9 cellular contexts compared by ENCODE assay signal in genomic region chr12:112096070-112096469, GRCh38. TPM values are rescaled to one million over a fixed set of nuclear protein-coding genes. Genes with fewer than 3 reads are reported as not detected.
A peak's percentile ranks its signal among the peaks of the same experiment; 100 is the strongest.
DNase-seq lines count a peak whose midpoint lies in the region; ATAC-seq, FAIRE-seq and TF ChIP-seq lines count a peak whose summit lies in the region.
"Had no signal": no experiment of that assay in that cellular context is flagged by ENCODE, and none has a peak within 500 bp of the region (broad histone marks: within the 10 kb centered on the region; RNA-seq: fewer than 3 reads in every experiment).

No MANE protein-coding gene starts in this region.

- no peak overlapping the region for H2BK15ac ChIP-seq in mesendoderm (replicated peaks; ENCODE audit: low read depth)

- no peak; a peak in 1 of 4 replicates for TF ChIP-seq EP300 in GM12878 (IDR thresholded peaks at IDR 0.05; ENCODE audit: borderline replicate concordance in 1 of 2, control insufficient read depth in 1 of 2, low read depth in 2 of 2, low read length in 2 of 2)

- H3K56ac ChIP-seq in mesendoderm (ENCODE audit: low read length): no peak overlapping the region

- H3K27ac ChIP-seq in 22Rv1 (peak overlapping the region; percentile 41), GM12878 (ENCODE audit: control insufficient read depth, insufficient read depth) (peak overlapping the region; percentile 75), mesendoderm (ENCODE audit: low read depth, low read length) (no peak overlapping the region)

- H3K4ac ChIP-seq in mesendoderm (ENCODE audit: low read depth, low read length): no peak overlapping the region

- BruUV-seq in GM12878 (replicated peaks; lab: Mats Ljungman, UMichigan): no TSS peak

- H3K9ac ChIP-seq in GM12878 (ENCODE audit: control insufficient read depth, insufficient read depth, low read length) (0 out of 2 replicates have a peak overlapping the region, but pooled peaks have one; percentile 8), mesendoderm (ENCODE audit: low read length) (no peak overlapping the region)

- in situ Hi-C loops in GM12878 (cut with MboI): no loop called here

- CTCF ChIA-PET in GM12878 (lab: Yijun Ruan, JAX): interaction anchor here (1.5 to 3.5 kb wide), 2 partner anchors 11 to 35 kb away, joined by 4 to 19 read pairs; no protein-coding TSS in a partner anchor

- FAIRE-seq in GM12878 (lab: Jason Lieb, UNC) (peak; percentile 96), RCC 7860 (lab: Jason Lieb, UNC) (no peak)

- H3K36me3 ChIP-seq in GM12878 (ENCODE audit: control insufficient read depth in 2 of 2, insufficient read depth in 2 of 2, low read length in 1 of 2) (peaks cover 5 to 9% of the 10 kb centered on the region in 2 experiments; a peak in 3 of 4 replicates), mesendoderm (ENCODE audit: control insufficient read depth, insufficient read depth, low read length) (peaks cover 5% of the 10 kb centered on the region)

- intact Hi-C loops in GM12878 (cut with micrococcal nuclease; ENCODE audit: unreplicated experiment): no loop called here

- H4K8ac ChIP-seq in mesendoderm (ENCODE audit: low read depth, low read length): no peak overlapping the region

- no peak overlapping the region for H3K23ac ChIP-seq in mesendoderm (ENCODE audit: low read length)

- DNase-seq in GM19240 (ENCODE audit: insufficient read length, low spot score) (peak; percentile 24), GM12878 (ENCODE audit: low read depth, low spot score) (peak; percentile 47), NCI-H345 treated with DMSO at 0.1 percent for 48 hours (lab: John Stamatoyannopoulos, UW; ENCODE audit: unreplicated experiment) (no peak), putamen (ENCODE audit: low spot score) (no peak), mesendoderm (no peak), RCC 7860 (ENCODE audit: low spot score) (no peak)
- DNase-seq: NCI-H446 treated with DMSO at 0.1 percent for 48 hours had no signal

- TF ChIP-seq CTCF in 22Rv1 (IDR thresholded peaks at IDR 0.05): no peak
- no peak for TF ChIP-seq CTCF in GM12878 (IDR thresholded peaks at IDR 0.05 in 2 of 3, conservative IDR thresholded peaks at IDR 0.05 in 1 of 3; ENCODE audit: control insufficient read depth in 2 of 3, extremely low read depth in 1 of 3, insufficient read depth in 1 of 3, low read depth in 3 of 3, low read length in 3 of 3)

- H3K4me3 ChIP-seq in GM12878 (peak overlapping the region; percentile 47; the same call in 1 of the 2 replicates), mesendoderm (ENCODE audit: low read length) (no peak overlapping the region)

- no peak overlapping the region for H2BK5ac ChIP-seq in mesendoderm (ENCODE audit: low read length)

- H4K5ac ChIP-seq in mesendoderm (ENCODE audit: low read length): no peak overlapping the region

- no peaks in the 10 kb centered on the region for H3K9me3 ChIP-seq in GM12878 (replicated peaks; ENCODE audit: control insufficient read depth, insufficient read depth, low read length)

- H3K18ac ChIP-seq in mesendoderm (ENCODE audit: low read length): no peak overlapping the region

- H3K27me3 ChIP-seq in GM12878 (replicated peaks in 1 of 2; ENCODE audit: control insufficient read depth in 2 of 2, insufficient read depth in 2 of 2, low read length in 1 of 2) (no peaks in the 10 kb centered on the region), mesendoderm (ENCODE audit: insufficient read depth, low read length, poor library complexity) (no peaks in the 10 kb centered on the region)

- no peak overlapping the region for H2AK5ac ChIP-seq in mesendoderm (ENCODE audit: low read length)

- RAD21 ChIA-PET in GM12878 (lab: Charles Lee; ENCODE audit: unreplicated experiment): interaction anchor here (0.6 to 4.1 kb wide), 3 partner anchors 11 to 36 kb away, joined by 3 to 35 read pairs (median 3); partner anchors contain the start of gene NAA25

- peak; percentile 73 for ATAC-seq in HG03460 (IDR thresholded peaks at IDR 0.05; ENCODE audit: unreplicated experiment)
- peak; percentile 97 for ATAC-seq in GM12878

- no peak for TF ChIP-seq RAD21 in GM12878 (IDR thresholded peaks at IDR 0.05; ENCODE audit: insufficient read depth, low read depth, low read length)

- no peak overlapping the region for H2AFZ ChIP-seq in GM12878 (ENCODE audit: control insufficient read depth, low read depth, low read length)

- no peak for TF ChIP-seq POLR2A in GM12878 (IDR thresholded peaks at IDR 0.05; ENCODE audit: low read depth, low read length)

- H3K4me2 ChIP-seq in GM12878 (ENCODE audit: control insufficient read depth, insufficient read depth) (peak overlapping the region; percentile 66), mesendoderm (ENCODE audit: low read length) (no peak overlapping the region)

- H3K79me2 ChIP-seq in GM12878 (ENCODE audit: control insufficient read depth, insufficient read depth, low read length) (peaks cover 49% of the 10 kb centered on the region), mesendoderm (ENCODE audit: control insufficient read depth, insufficient read depth, low read length) (peaks cover 48% of the 10 kb centered on the region)

- peaks cover 20% of the 10 kb centered on the region for H3K4me1 ChIP-seq in GM12878 (ENCODE audit: control insufficient read depth, insufficient read depth, low read length)
- no peaks in the 10 kb centered on the region for H3K4me1 ChIP-seq in mesendoderm (ENCODE audit: control insufficient read depth, low read depth, low read length)

- peaks cover 6% of the 10 kb centered on the region for H3K79me1 ChIP-seq in mesendoderm (ENCODE audit: low read length)

- POLR2A ChIA-PET in GM12878 (lab: Charles Lee): interaction anchor here (0.6 to 3.3 kb wide), 6 partner anchors 11 to 82 kb away, joined by 3 to 34 read pairs (median 6); partner anchors contain the start of genes ERP29, TMEM116 and TRAFD1

- no peaks in the 10 kb centered on the region; the same call in 1 of the 2 replicates for H4K20me1 ChIP-seq in GM12878 (ENCODE audit: control insufficient read depth, insufficient read depth)

- SMC1A ChIA-PET in GM12878 (lab: Charles Lee; ENCODE audit: uncharacterized antibody, unreplicated experiment): interaction anchor here (0.7 to 4.4 kb wide), 9 partner anchors 11 to 37 kb away, joined by 3 to 35 read pairs (median 5); partner anchors contain the start of genes NAA25 and TRAFD1

- no peak overlapping the region for H2BK120ac ChIP-seq in mesendoderm (ENCODE audit: low read depth, low read length)

TF ChIP-seq in GM12878, 131 proteins besides CTCF, POLR2A, EP300 and RAD21 (continues in another document):
- TF ChIP-seq YY1 (IDR thresholded peaks at IDR 0.05; ENCODE audit: low read depth, low read length) (no peak), RELA (IDR thresholded peaks at IDR 0.05; ENCODE audit: borderline replicate concordance, partially characterized antibody) (no peak), SMAD5 (IDR thresholded peaks at IDR 0.05; ENCODE audit: low read depth) (no peak), IKZF2 (IDR thresholded peaks at IDR 0.05) (peak; percentile 64 to 67; a peak in 3 of 4 replicates), MTA3 (IDR thresholded peaks at IDR 0.05; ENCODE audit: borderline replicate concordance, low read length) (no peak), IKZF1 (conservative IDR thresholded peaks at IDR 0.05) (peak; percentile 47; the same call in 1 of the 2 replicates), MAX (IDR thresholded peaks at IDR 0.05; ENCODE audit: low read depth, low read length) (no peak)

RNA-seq across cellular contexts. Expression of gene NAA25, which starts 12.5 kb away (rescaled TPM):
- 178 and 182 TPM in 2 replicates for total RNA-seq in GM12878 (2013; cell fraction: nucleolus; rRNA removed)
- total RNA-seq in GM12878 (2014; rRNA removed) (23.4 and 28.1 TPM in 2 replicates), GM12878 (2014; rRNA removed; fragmentation: Illumina TruSeq; extraction: Trizol) (28.3 and 30.3 TPM in 2 replicates), GM12878 (2021) (34.1 and 39.2 TPM in 2 replicates)
- polyA plus RNA-seq in GM12878 (2011; ENCODE audit: low read depth): 7.2 TPM
- polyA plus RNA-seq in GM12878 (2011; rRNA removed) (29.3 and 34.8 TPM in 2 replicates), GM12878 (2014; fragmentation: Illumina TruSeq; extraction: Trizol) (36.5 and 38.8 TPM in 2 replicates), GM12878 (2014; fragmentation: Nextera tagmentation; extraction: Ambion mirVana) (10 to 100 TPM; 15.0 to 32.1 TPM), GM12878 (2014; rRNA removed) (18.5 and 20.5 TPM in 2 replicates), GM12878 (2016; fragmentation: Nextera tagmentation; extraction: Ambion mirVana) (10 to 100 TPM; 29.5 to 33.6 TPM)
- polyA plus RNA-seq in GM12878 (2011; cell fraction: cytosol; rRNA removed): 9.6 and 14.6 TPM in 2 replicates
- 18.1 and 20.0 TPM in 2 replicates for polyA plus RNA-seq in GM12878 (2011; cell fraction: nucleus; rRNA removed)
- polyA plus RNA-seq in GM12878 (2012): 9.9 and 11.0 TPM in 2 replicates
- polyA minus RNA-seq in GM12878 (2011; rRNA and poly(A)+ RNA removed): 31.2 and 63.1 TPM in 2 replicates
- 12.0 and 15.3 TPM in 2 replicates for polyA minus RNA-seq in GM12878 (2011; cell fraction: cytosol; rRNA and poly(A)+ RNA removed)
- 15.4 and 28.5 TPM in 2 replicates for polyA minus RNA-seq in GM12878 (2011; cell fraction: nucleus; rRNA and poly(A)+ RNA removed)
- polyA plus RNA-seq in mesendoderm (2013, experiment 1 of 2): 34.2 TPM
- polyA plus RNA-seq in mesendoderm (2013, experiment 2 of 2): 38.0 TPM

RNA-seq across cellular contexts. Expression of gene TRAFD1, which starts 29.3 kb away (rescaled TPM):
- 62.9 and 82.2 TPM in 2 replicates for total RNA-seq in GM12878 (2013; cell fraction: nucleolus; rRNA removed)
- total RNA-seq in GM12878 (2014; rRNA removed) (45.9 and 52.9 TPM in 2 replicates), GM12878 (2014; rRNA removed; fragmentation: Illumina TruSeq; extraction: Trizol) (37.2 and 37.5 TPM in 2 replicates), GM12878 (2021) (44.6 and 44.8 TPM in 2 replicates)
- polyA plus RNA-seq in GM12878 (2011; ENCODE audit: low read depth): 29.9 TPM
- polyA plus RNA-seq in GM12878 (2011; rRNA removed) (49.1 and 58.4 TPM in 2 replicates), GM12878 (2014; fragmentation: Illumina TruSeq; extraction: Trizol) (54.7 and 69.1 TPM in 2 replicates), GM12878 (2014; fragmentation: Nextera tagmentation; extraction: Ambion mirVana) (10 to 100 TPM; 42.3 to 43.8 TPM), GM12878 (2014; rRNA removed) (39.3 and 46.6 TPM in 2 replicates), GM12878 (2016; fragmentation: Nextera tagmentation; extraction: Ambion mirVana) (10 to 100 TPM; 54.4 to 55.5 TPM)
- 45.8 and 46.9 TPM in 2 replicates for polyA plus RNA-seq in GM12878 (2011; cell fraction: cytosol; rRNA removed)
- polyA plus RNA-seq in GM12878 (2011; cell fraction: nucleus; rRNA removed): 51.5 TPM in 2 replicates
- polyA plus RNA-seq in GM12878 (2012): 34.5 and 36.2 TPM in 2 replicates
- 53.7 and 55.7 TPM in 2 replicates for polyA minus RNA-seq in GM12878 (2011; rRNA and poly(A)+ RNA removed)
- 14.2 and 16.3 TPM in 2 replicates for polyA minus RNA-seq in GM12878 (2011; cell fraction: cytosol; rRNA and poly(A)+ RNA removed)
- 19.3 and 19.7 TPM in 2 replicates for polyA minus RNA-seq in GM12878 (2011; cell fraction: nucleus; rRNA and poly(A)+ RNA removed)
- polyA plus RNA-seq in mesendoderm (2013, experiment 1 of 2): 16.1 TPM
- 15.8 TPM for polyA plus RNA-seq in mesendoderm (2013, experiment 2 of 2)

Comparison
In these comparisons a context has a peak if more than half of its experiments do, and no peak if none do; other contexts are left out.
1. DNase-seq: peak in GM19240 (single experiment) and GM12878 (single experiment); none in NCI-H345 treated with DMSO at 0.1 percent for 48 hours (single experiment), putamen (single experiment), mesendoderm (single experiment) and RCC 7860 (single experiment).